In the genomic region with DNA sequence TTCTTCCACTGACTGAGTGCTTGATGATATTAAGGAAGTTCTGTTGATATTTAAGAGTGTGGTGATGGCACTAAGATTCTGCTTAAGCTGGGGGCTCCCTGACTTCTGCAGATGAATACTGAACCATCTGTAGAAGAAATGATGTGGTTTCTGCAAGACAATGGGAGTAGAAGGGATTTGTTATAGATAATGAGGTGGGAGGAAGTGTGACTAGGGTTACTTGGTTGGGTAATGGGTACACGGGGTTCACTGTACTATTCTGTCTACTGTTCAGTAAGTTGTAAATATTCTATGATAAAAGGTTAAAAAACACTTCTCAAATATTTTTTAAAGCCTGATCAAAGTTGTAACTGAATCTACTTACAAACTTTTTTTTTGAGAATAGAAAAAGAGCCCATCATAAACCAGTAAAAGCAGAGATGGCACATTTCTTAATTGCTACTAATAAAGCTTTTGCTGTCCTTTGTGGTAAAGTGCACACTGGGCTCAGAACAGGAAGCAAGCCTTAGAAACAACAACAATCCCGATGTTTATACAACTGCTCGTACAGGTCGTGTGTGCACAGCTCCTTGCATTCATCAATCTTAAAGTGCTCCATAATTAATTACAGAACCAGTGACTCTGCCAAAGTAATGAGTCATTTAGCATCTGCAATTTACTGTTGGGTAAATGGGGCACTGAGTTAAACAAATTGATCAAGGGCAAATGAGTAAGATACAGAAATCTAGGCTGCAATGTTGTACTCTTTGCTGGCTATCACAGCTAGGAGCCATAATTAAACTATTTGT, we compare ENCODE assay signal across 10 cellular contexts.
DNase-seq lines count a peak whose midpoint lies in the region; FAIRE-seq and TF ChIP-seq lines count a peak whose summit lies in the region.
"Had no signal": no experiment of that assay in that cellular context is flagged by ENCODE, and none has a peak within 500 bp of the region (broad histone marks: within the 10 kb centered on the region; RNA-seq: fewer than 3 reads in every experiment).

No MANE protein-coding gene starts in this region.

- peaks cover 66% of the 10 kb centered on the region for H3F3A ChIP-seq in MM.1S (ENCODE audit: insufficient read depth, low read length)

- H2AFZ ChIP-seq in MM.1S (ENCODE audit: low read length), result no peak overlapping the region

- no peaks in the 10 kb centered on the region for H3K9me2 ChIP-seq in MM.1S (replicated peaks; ENCODE audit: insufficient read depth, low read length)

- peak overlapping the region; percentile 86 for H3K4me3 ChIP-seq in MM.1S (ENCODE audit: low read length)

- FAIRE-seq in islet of Langerhans (lab: Jason Lieb, UNC), result peak; percentile 99
- FAIRE-seq in H54 (lab: Jason Lieb, UNC), result no peak

- TF ChIP-seq POLR2A in H54 (IDR thresholded peaks at IDR 0.05; ENCODE audit: low read depth, low read length), result no peak

- peaks cover 49% of the 10 kb centered on the region for H3K4me1 ChIP-seq in MM.1S (ENCODE audit: low read length)

- H3K27ac ChIP-seq in MM.1S (ENCODE audit: low read length), result peak overlapping the region; percentile 98

- peaks cover 97% of the 10 kb centered on the region for H3K79me2 ChIP-seq in MM.1S (ENCODE audit: low read length)

- peak overlapping the region; percentile 99 for H3K9ac ChIP-seq in MM.1S (ENCODE audit: low read length)

- no peaks in the 10 kb centered on the region; the same call in 1 of the 2 replicates for H3K36me3 ChIP-seq in MM.1S (replicated peaks; ENCODE audit: insufficient read depth, low read length)

- no peaks in the 10 kb centered on the region for H3K27me3 ChIP-seq in MM.1S (replicated peaks; ENCODE audit: insufficient read depth, low read length)

- peaks cover 4% of the 10 kb centered on the region; the same call in 1 of the 2 replicates for H4K20me1 ChIP-seq in MM.1S (ENCODE audit: insufficient read depth, low read length)

- peak overlapping the region; percentile 86 for H3K4me2 ChIP-seq in MM.1S (ENCODE audit: low read depth, low read length)

- no peak for TF ChIP-seq CTCF in MM.1S (IDR thresholded peaks at IDR 0.05; ENCODE audit: low read length)

- no peaks in the 10 kb centered on the region for H3K9me3 ChIP-seq in MM.1S (replicated peaks; ENCODE audit: insufficient read depth, low read length)

- DNase-seq in DMS153 treated with DMSO at 0.1 percent for 48 hours (lab: John Stamatoyannopoulos, UW; ENCODE audit: unreplicated experiment), result peak; percentile 53
- DNase-seq in MM.1S, result peak; percentile 57
- peak; percentile 51 for DNase-seq in SIG-M5 treated with dmso at 0.1 percent for 504 hours (lab: John Stamatoyannopoulos, UW; ENCODE audit: unreplicated experiment)
- no peak for DNase-seq in ureter (ENCODE audit: low spot score)
- no peak for DNase-seq in NCI-H187 (lab: John Stamatoyannopoulos, UW)
- DNase-seq in NK-92 (lab: John Stamatoyannopoulos, UW; ENCODE audit: unreplicated experiment), result no peak
- no peak for DNase-seq in H54 (ENCODE audit: insufficient read length, low spot score)
- DNase-seq: cerebellar nuclear complex, NCI-H1694 had no signal

Comparison
In these comparisons a context has a peak if more than half of its experiments do, and no peak if none do; other contexts are left out.
1. DNase-seq: peak in DMS153 treated with DMSO at 0.1 percent for 48 hours (single experiment), MM.1S (single experiment) and SIG-M5 treated with dmso at 0.1 percent for 504 hours (single experiment); none in ureter (single experiment), NCI-H187 (0 of 2), NK-92 (single experiment) and H54 (single experiment).